Comparison of ENCODE assay signal across 17 cellular contexts in the genomic region with DNA sequence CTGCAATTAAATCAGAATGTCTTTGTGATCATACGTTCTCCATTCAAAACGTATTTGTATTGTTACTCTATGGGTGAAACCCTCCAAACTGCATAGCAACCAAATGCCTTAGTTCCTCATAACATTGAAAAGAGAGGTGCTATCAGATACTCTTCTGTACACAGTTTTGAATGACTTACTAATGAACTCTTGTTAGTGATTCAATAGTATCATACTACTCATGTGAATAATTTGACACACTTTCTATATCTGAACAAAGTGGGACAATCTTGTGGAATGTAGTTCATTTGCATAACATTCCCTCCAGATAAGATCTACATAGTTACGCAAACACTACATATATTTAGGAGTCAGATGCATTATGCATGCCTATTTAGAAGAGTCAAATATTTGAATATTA.
A peak's percentile ranks its signal among the peaks of the same experiment; 100 is the strongest.
DNase-seq lines count a peak whose midpoint lies in the region; ATAC-seq, FAIRE-seq and TF ChIP-seq lines count a peak whose summit lies in the region.
"Had no signal": no experiment of that assay in that cellular context is flagged by ENCODE, and none has a peak within 500 bp of the region (broad histone marks: within the 10 kb centered on the region; RNA-seq: fewer than 3 reads in every experiment).

No MANE protein-coding gene starts in this region.

- DNase-seq in NCI-H2196 (lab: John Stamatoyannopoulos, UW; ENCODE audit: unreplicated experiment) (peak; percentile 6), NCI-H2196 treated with DMSO at 0.1 percent for 48 hours (lab: John Stamatoyannopoulos, UW; ENCODE audit: unreplicated experiment) (no peak), NCI-H2029 (lab: John Stamatoyannopoulos, UW) (peak; percentile 31), NCI-H69 (lab: John Stamatoyannopoulos, UW) (peak; percentile 4), urothelium cell line (ENCODE audit: low spot score) (no peak), upper lobe of left lung (no peak), immature natural killer cell (no peak)
- DNase-seq: CD8-positive, alpha-beta memory T cell; GOT3; MM.1S; NCI-H345; SW 1271 had no signal

- H3K4me3 ChIP-seq in upper lobe of left lung = no peak overlapping the region
- H3K4me3 ChIP-seq: BLaER1 had no signal

- no peaks in the 10 kb centered on the region for H3K36me3 Mint-ChIP-seq in immature natural killer cell
- H3K36me3 Mint-ChIP-seq: CD8-positive, alpha-beta memory T cell had no signal

- peak; percentile 30 for FAIRE-seq in urothelium cell line (lab: Jason Lieb, UNC)
- FAIRE-seq: A204.1, GM12892 had no signal

- H3K27ac ChIP-seq in upper lobe of left lung = no peak overlapping the region
- H3K27ac ChIP-seq: BLaER1 had no signal

- 76% methylated on average over 3 of the region's 3 CpGs for WGBS in upper lobe of left lung, 2 donors

- no peak for TF ChIP-seq POLR2A in upper lobe of left lung (IDR thresholded peaks at IDR 0.05)

- no peak overlapping the region for H3K4me3 Mint-ChIP-seq in immature natural killer cell
- H3K4me3 Mint-ChIP-seq: CD8-positive, alpha-beta memory T cell had no signal

- no peaks in the 10 kb centered on the region for H3K4me1 ChIP-seq in upper lobe of left lung
- H3K4me1 ChIP-seq: BLaER1 had no signal

- ATAC-seq in HG03520 (IDR thresholded peaks at IDR 0.05; ENCODE audit: unreplicated experiment) (no peak), upper lobe of left lung (ENCODE audit: low FRiP score in 2 of 2) (no peak)
- ATAC-seq: Panc1 had no signal

- no peaks in the 10 kb centered on the region for H3K27me3 ChIP-seq in upper lobe of left lung
- H3K27me3 ChIP-seq: BLaER1 had no signal

- no peaks in the 10 kb centered on the region for H3K9me3 ChIP-seq in upper lobe of left lung
- H3K9me3 ChIP-seq: BLaER1 had no signal

- TF ChIP-seq CTCF in upper lobe of left lung (IDR thresholded peaks at IDR 0.05) = no peak

- H3K4me1 Mint-ChIP-seq in immature natural killer cell = no peaks in the 10 kb centered on the region
- H3K4me1 Mint-ChIP-seq: CD8-positive, alpha-beta memory T cell had no signal

- no peak for TF ChIP-seq EP300 in upper lobe of left lung (IDR thresholded peaks at IDR 0.05)

- H3K27me3 Mint-ChIP-seq in immature natural killer cell (ENCODE audit: low read depth in 3 of 3) = no peaks in the 10 kb centered on the region
- H3K27me3 Mint-ChIP-seq: CD8-positive, alpha-beta memory T cell had no signal

- H3K9me3 Mint-ChIP-seq in immature natural killer cell = peaks cover 14 to 35% (median 19%) of the 10 kb centered on the region in 6 donors

- H3K36me3 ChIP-seq in upper lobe of left lung = no peaks in the 10 kb centered on the region
- H3K36me3 ChIP-seq: BLaER1 had no signal

- no peak overlapping the region for H3K27ac Mint-ChIP-seq in immature natural killer cell
- H3K27ac Mint-ChIP-seq: CD8-positive, alpha-beta memory T cell had no signal

Comparison
In these comparisons a context has a peak if more than half of its experiments do, and no peak if none do; other contexts are left out.
1. DNase-seq: peak in NCI-H2196 (single experiment), NCI-H2029 (single experiment) and NCI-H69 (single experiment); none in NCI-H2196 treated with DMSO at 0.1 percent for 48 hours (single experiment), urothelium cell line (single experiment), upper lobe of left lung (0 of 2) and immature natural killer cell (0 of 3).